Comparison of ENCODE assay signal across 15 cellular contexts in genomic region chr7:38902443-38902842, GRCh38. TPM values are rescaled to one million over a fixed set of nuclear protein-coding genes. Genes with fewer than 3 reads are reported as not detected.
A peak's percentile ranks its signal among the peaks of the same experiment; 100 is the strongest.
DNase-seq lines count a peak whose midpoint lies in the region; ATAC-seq and TF ChIP-seq lines count a peak whose summit lies in the region.
"Had no signal": no experiment of that assay in that cellular context is flagged by ENCODE, and none has a peak within 500 bp of the region (broad histone marks: within the 10 kb centered on the region; RNA-seq: fewer than 3 reads in every experiment).

No MANE protein-coding gene starts in this region.

- no peaks in the 10 kb centered on the region for H3K27me3 ChIP-seq in BLaER1 treated with 17β-estradiol and CSF1 and Interleukin-3, amounts not matched to agents 10 nM and 100 nM
- H3K27me3 ChIP-seq in mammary epithelial cell (ENCODE audit: insufficient read depth, low read length) (no peaks in the 10 kb centered on the region), prostate gland (replicated peaks; ENCODE audit: insufficient read depth) (no peaks in the 10 kb centered on the region)

- H3K9me3 Mint-ChIP-seq in IgD-negative memory B cell, result peaks cover 0 to 3% (median 0%) of the 10 kb centered on the region in 3 donors
- H3K9me3 Mint-ChIP-seq: HFFc6 had no signal

- intact Hi-C loops in mucosa of descending colon (cut with DNase I, micrococcal nuclease), result no loop called here
- intact Hi-C loops in mammary epithelial cell (cut with micrococcal nuclease), result no loop called here
- intact Hi-C loops in prostate gland (cut with DNase I), result no loop called here

- peaks cover 5% of the 10 kb centered on the region for H3K36me3 Mint-ChIP-seq in IgD-negative memory B cell

- H3K36me3 ChIP-seq in BLaER1 treated with 17β-estradiol and CSF1 and Interleukin-3, amounts not matched to agents 10 nM and 100 nM, result peaks cover 0 to 28% (median 6%) of the 10 kb centered on the region in 11 experiments; a peak in 9 of 22 replicates
- H3K36me3 ChIP-seq in mucosa of descending colon (ENCODE audit: low read depth), result no peaks in the 10 kb centered on the region
- no peaks in the 10 kb centered on the region for H3K36me3 ChIP-seq in mammary epithelial cell (ENCODE audit: insufficient read depth, low read length)
- no peaks in the 10 kb centered on the region for H3K36me3 ChIP-seq in prostate gland

- DNase-seq in mucosa of descending colon, result no peak
- DNase-seq in mammary epithelial cell, result no peak
- no peak for DNase-seq in prostate gland (ENCODE audit: low spot score)
- DNase-seq: AML-193; CD4-positive, alpha-beta memory T cell; HFFc6; NCI-H187 treated with DMSO at 0.1 percent for 48 hours; NCI-H2171; SIG-M5 had no signal

- no peak overlapping the region for H3K4me3 Mint-ChIP-seq in IgD-negative memory B cell
- H3K4me3 Mint-ChIP-seq: CD4-positive, alpha-beta memory T cell; HFFc6 had no signal

- peak overlapping the region in 7 of 11 experiments; percentile 3 to 44 (median 17); a peak in 4 of 22 replicates for H3K4me2 ChIP-seq in BLaER1 treated with 17β-estradiol and CSF1 and Interleukin-3, amounts not matched to agents 10 nM and 100 nM
- H3K4me2 ChIP-seq in mammary epithelial cell (ENCODE audit: insufficient read depth, low read depth, low read length), result no peak overlapping the region
- H3K4me2 ChIP-seq: A549 had no signal

- no peak overlapping the region for H3K9ac ChIP-seq in BLaER1 treated with 17β-estradiol and CSF1 and Interleukin-3, amounts not matched to agents 10 nM and 100 nM
- H3K9ac ChIP-seq in mammary epithelial cell (ENCODE audit: insufficient read depth, low read length), result no peak overlapping the region

- dilution Hi-C loops in mammary epithelial cell (cut with HindIII; ENCODE audit: low sequenced_read_pairs), result no loop called here

- H3K27ac Mint-ChIP-seq in IgD-negative memory B cell, result peak overlapping the region in 2 of 3 donors; percentile 29 to 65
- H3K27ac Mint-ChIP-seq: HFFc6 had no signal

- H3K27me3 Mint-ChIP-seq in IgD-negative memory B cell, result no peaks in the 10 kb centered on the region
- H3K27me3 Mint-ChIP-seq: CD4-positive, alpha-beta memory T cell had no signal

- peaks cover 0 to 99% (median 0%) of the 10 kb centered on the region in 11 experiments; a peak in 9 of 22 replicates for H4K20me1 ChIP-seq in BLaER1 treated with 17β-estradiol and CSF1 and Interleukin-3, amounts not matched to agents 10 nM and 100 nM
- H4K20me1 ChIP-seq in mammary epithelial cell (ENCODE audit: insufficient read depth, low read length), result no peaks in the 10 kb centered on the region

- TF ChIP-seq CTCF in mucosa of descending colon (IDR thresholded peaks at IDR 0.05) (no peak), mammary epithelial cell (conservative IDR thresholded peaks at IDR 0.05 in 1 of 2, IDR thresholded peaks at IDR 0.05 in 1 of 2; ENCODE audit: extremely low read depth in 1 of 2, insufficient read depth in 1 of 2, low read depth in 1 of 2, low read length in 2 of 2) (no peak), prostate gland (IDR thresholded peaks at IDR 0.05) (no peak)

- CTCF ChIA-PET in mammary epithelial cell (lab: Charles Lee; ENCODE audit: low non-redundant PET), result no interaction called here

- H3K4me1 Mint-ChIP-seq in IgD-negative memory B cell, result peaks cover 23 to 42% (median 42%) of the 10 kb centered on the region in 3 donors

- peaks cover 7% of the 10 kb centered on the region for H3K79me2 ChIP-seq in mammary epithelial cell (ENCODE audit: insufficient read depth, low read length)

- peaks cover 21 to 48% (median 33%) of the 10 kb centered on the region in 10 experiments; a peak in 19 of 20 replicates for H3K4me1 ChIP-seq in BLaER1 treated with 17β-estradiol and CSF1 and Interleukin-3, amounts not matched to agents 10 nM and 100 nM
- H3K4me1 ChIP-seq in mucosa of descending colon (ENCODE audit: low read depth), result no peaks in the 10 kb centered on the region
- H3K4me1 ChIP-seq in mammary epithelial cell (ENCODE audit: insufficient read depth, low read length), result no peaks in the 10 kb centered on the region
- H3K4me1 ChIP-seq in prostate gland (replicated peaks), result no peaks in the 10 kb centered on the region
- H3K4me1 ChIP-seq: A549 had no signal

- no peak for TF ChIP-seq POLR2A in prostate gland (IDR thresholded peaks at IDR 0.05)

- ATAC-seq in esophagus mucosa, result peak; percentile 57
- ATAC-seq in mucosa of descending colon, result peak; percentile 24
- no peak for ATAC-seq in HG03280 (IDR thresholded peaks at IDR 0.05; ENCODE audit: unreplicated experiment)
- no peak for ATAC-seq in HG03520 (IDR thresholded peaks at IDR 0.05; ENCODE audit: unreplicated experiment)
- ATAC-seq: A549 had no signal

- H2AFZ ChIP-seq in mammary epithelial cell (ENCODE audit: low read depth, low read length), result no peak overlapping the region

- no peak overlapping the region for H3K27ac ChIP-seq in BLaER1 treated with 17β-estradiol and CSF1 and Interleukin-3, amounts not matched to agents 10 nM and 100 nM
- H3K27ac ChIP-seq in mammary epithelial cell (ENCODE audit: insufficient read depth, low read depth, low read length), result no peak overlapping the region
- H3K27ac ChIP-seq in prostate gland, result no peak overlapping the region
- H3K27ac ChIP-seq: A549 had no signal

- in situ Hi-C loops in mammary epithelial cell (cut with MboI; ENCODE audit: low sequenced_read_pairs in 2 of 2), result no loop called here

- BruUV-seq in mammary epithelial cell (replicated peaks; lab: Mats Ljungman, UMichigan), result no TSS peak

- H3K4me3 ChIP-seq in BLaER1 treated with 17β-estradiol and CSF1 and Interleukin-3, amounts not matched to agents 10 nM and 100 nM, result no peak overlapping the region
- H3K4me3 ChIP-seq in mucosa of descending colon (no peak overlapping the region), mammary epithelial cell (replicated peaks in 1 of 3; ENCODE audit: insufficient read depth in 1 of 3, low read depth in 2 of 3, low read length in 3 of 3) (no peak overlapping the region), prostate gland (no peak overlapping the region)
- H3K4me3 ChIP-seq: A549 had no signal

- no peaks in the 10 kb centered on the region for H3K9me3 ChIP-seq in BLaER1 treated with 17β-estradiol and CSF1 and Interleukin-3, amounts not matched to agents 10 nM and 100 nM (replicated peaks in 1 of 11)
- H3K9me3 ChIP-seq in mucosa of descending colon (no peaks in the 10 kb centered on the region), mammary epithelial cell (replicated peaks; ENCODE audit: insufficient read depth, low read length) (no peaks in the 10 kb centered on the region), prostate gland (no peaks in the 10 kb centered on the region)
- H3K9me3 ChIP-seq: A549 had no signal

- 83% methylated on average over 2 of the region's 2 CpGs for WGBS in mammary epithelial cell (ENCODE audit: low coverage, missing lambda C conversion rate)
- WGBS in prostate gland, result 95% methylated on average over 2 of the region's 2 CpGs

RNA-seq across cellular contexts. Expression of gene VPS41, which starts 6.5 kb away (rescaled TPM):
- 45.4 TPM for polyA plus RNA-seq in IgD-negative memory B cell
- total RNA-seq in esophagus mucosa, result 29.5 TPM
- total RNA-seq in mucosa of descending colon, result 10 to 100 TPM; 57.7 to 63.5 (median 63.0) TPM
- total RNA-seq in mammary epithelial cell, result 10 to 100 TPM; 44.3 to 50.7 TPM
- polyA plus RNA-seq in mammary epithelial cell, result 10.4 TPM
- polyA minus RNA-seq in mammary epithelial cell, result 97.7 TPM
- total RNA-seq in prostate gland, result 10 to 100 TPM; 30.8 to 39.7 TPM

Comparison
In these comparisons a context has a peak if more than half of its experiments do, and no peak if none do; other contexts are left out.
1. ATAC-seq: peak in esophagus mucosa (single experiment) and mucosa of descending colon (single experiment); none in HG03280 (single experiment) and HG03520 (single experiment).